In genomic region chr7:521221-522070, GRCh38 we compare ENCODE assay signal across 8 cellular contexts. TPM values are rescaled to one million over a fixed set of nuclear protein-coding genes. Genes with fewer than 3 reads are reported as not detected.
DNase-seq lines count a peak whose midpoint lies in the region; ATAC-seq and TF ChIP-seq lines count a peak whose summit lies in the region.

No MANE protein-coding gene starts in this region.

- H3K27ac Mint-ChIP-seq in memory B cell = peak overlapping the region; percentile 68
- H3K27ac Mint-ChIP-seq in type B pancreatic cell = no peak overlapping the region

- peaks cover 15% of the 10 kb centered on the region for H3K4me1 Mint-ChIP-seq in memory B cell
- H3K4me1 Mint-ChIP-seq in type B pancreatic cell (ENCODE audit: unreplicated experiment) = peaks cover under 1% of the 10 kb centered on the region

- H3K4me3 Mint-ChIP-seq in memory B cell = peak overlapping the region; percentile 81
- peak overlapping the region; percentile 76 for H3K4me3 Mint-ChIP-seq in type B pancreatic cell

- ATAC-seq in memory B cell (ENCODE audit: low read depth) = peak; percentile 47
- no peak for ATAC-seq in HG03280 (IDR thresholded peaks at IDR 0.05; ENCODE audit: unreplicated experiment)

- no peaks in the 10 kb centered on the region for H3K9me3 Mint-ChIP-seq in memory B cell
- no peaks in the 10 kb centered on the region for H3K9me3 Mint-ChIP-seq in type B pancreatic cell

- H3K27me3 Mint-ChIP-seq in memory B cell (peaks cover 6% of the 10 kb centered on the region), type B pancreatic cell (peaks cover 45% of the 10 kb centered on the region)

- DNase-seq in EH (ENCODE audit: low read depth) (peak; percentile 75), M059J (ENCODE audit: low read depth) (peak; percentile 78), cerebellum (ENCODE audit: low spot score) (peak; percentile 28), memory B cell (ENCODE audit: low spot score in 2 of 2) (peak; percentile 24 to 41), type B pancreatic cell (ENCODE audit: extremely low spot score, unreplicated experiment) (no peak), SKM-1 treated with dmso at 0.1 percent for 144 hours (lab: John Stamatoyannopoulos, UW; ENCODE audit: unreplicated experiment) (no peak)
- DNase-seq in stimulated activated CD4-positive, alpha-beta T cell treated with anti-CD3 and anti-CD28 coated beads, Interleukin-2, amount 100 ng/mL, for 48 hours = no peak

- no peaks in the 10 kb centered on the region for H3K36me3 Mint-ChIP-seq in memory B cell
- no peaks in the 10 kb centered on the region for H3K36me3 Mint-ChIP-seq in type B pancreatic cell

- no peak for TF ChIP-seq CTCF in type B pancreatic cell (conservative IDR thresholded peaks at IDR 0.05)

RNA-seq across cellular contexts. Expression of gene PDGFA, which starts 1.8 kb away (rescaled TPM):
- total RNA-seq in M059J (2014; rRNA removed; shearing (Covaris generic)) = 2.5 and 6.3 TPM in 2 replicates
- 14.5 TPM for total RNA-seq in cerebellum
- 28.1 and 49.7 TPM in 2 replicates for total RNA-seq in type B pancreatic cell (ENCODE audit: low replicate concordance)

Comparison
In these comparisons a context has a peak if more than half of its experiments do, and no peak if none do; other contexts are left out.
1. DNase-seq: peak in EH (single experiment), M059J (single experiment), cerebellum (single experiment) and memory B cell (2 of 2); none in type B pancreatic cell (single experiment), SKM-1 treated with dmso at 0.1 percent for 144 hours (single experiment) and stimulated activated CD4-positive, alpha-beta T cell treated with anti-CD3 and anti-CD28 coated beads, Interleukin-2, amount 100 ng/mL, for 48 hours (0 of 2).